In genomic region chr11:65778901-65779668, GRCh38 we compare ENCODE assay signal across 8 cellular contexts. TPM values are rescaled to one million over a fixed set of nuclear protein-coding genes. Genes with fewer than 3 reads are reported as not detected.
A peak's percentile ranks its signal among the peaks of the same experiment; 100 is the strongest.
DNase-seq lines count a peak whose midpoint lies in the region; ATAC-seq, FAIRE-seq and TF ChIP-seq lines count a peak whose summit lies in the region.

No MANE protein-coding gene starts in this region.

- WGBS in sigmoid colon, 2 donors: 92 to 95% methylated on average over 25 of the region's 25 CpGs

- H3F3A ChIP-seq in SU-DHL-6 (ENCODE audit: insufficient read depth): no peaks in the 10 kb centered on the region

- H3K9me3 ChIP-seq in SU-DHL-6 (ENCODE audit: insufficient read depth, low read length): no peaks in the 10 kb centered on the region
- H3K9me3 ChIP-seq in sigmoid colon: no peaks in the 10 kb centered on the region

- H3K9me2 ChIP-seq in SU-DHL-6 (replicated peaks; ENCODE audit: insufficient read depth, low read length): no peaks in the 10 kb centered on the region

- peaks cover 8% of the 10 kb centered on the region; the same call in 1 of the 2 replicates for H3K79me2 ChIP-seq in SU-DHL-6 (ENCODE audit: insufficient read depth, low read length)

- H3K4me2 ChIP-seq in SU-DHL-6 (ENCODE audit: low read depth, low read length, poor library complexity, severe bottlenecking): peak overlapping the region; percentile 71

- TF ChIP-seq CTCF in SU-DHL-6 (IDR thresholded peaks at IDR 0.05; ENCODE audit: insufficient read depth, low read length, poor library complexity, severe bottlenecking): no peak
- no peak for TF ChIP-seq CTCF in fibroblast of mammary gland (conservative IDR thresholded peaks at IDR 0.05; ENCODE audit: control insufficient read depth, insufficient read depth, low read depth, low read length)
- TF ChIP-seq CTCF in sigmoid colon (IDR thresholded peaks at IDR 0.05): no peak

- TF ChIP-seq EP300 in sigmoid colon (IDR thresholded peaks at IDR 0.05): no peak

- TF ChIP-seq POLR2A in GM12892 (IDR thresholded peaks at IDR 0.05; ENCODE audit: low read depth, low read length) (no peak), sigmoid colon (IDR thresholded peaks at IDR 0.05) (no peak)

- H3K36me3 ChIP-seq in SU-DHL-6 (ENCODE audit: low read length) (no peaks in the 10 kb centered on the region), sigmoid colon (peaks cover 0 to 31% (median 14%) of the 10 kb centered on the region in 4 donors)

- H3K27me3 ChIP-seq in SU-DHL-6 (ENCODE audit: low read length) (no peaks in the 10 kb centered on the region), sigmoid colon (no peaks in the 10 kb centered on the region)

- H3K27ac ChIP-seq in SU-DHL-6 (ENCODE audit: low read depth, low read length) (no peak overlapping the region), sigmoid colon (peak overlapping the region in 3 of 4 donors; percentile 73 to 85 (median 81))

- peaks cover 0 to 29% (median 21%) of the 10 kb centered on the region in 4 donors for H3K4me1 ChIP-seq in sigmoid colon

- H2AFZ ChIP-seq in SU-DHL-6 (ENCODE audit: low read depth, low read length, severe bottlenecking): no peak overlapping the region

- H4K20me1 ChIP-seq in SU-DHL-6 (ENCODE audit: low read depth, low read length): no peaks in the 10 kb centered on the region

- no peak for ATAC-seq in GM19467 (IDR thresholded peaks at IDR 0.05; ENCODE audit: unreplicated experiment)

- FAIRE-seq in GM12892 (lab: Jason Lieb, UNC): peak; percentile 66

- H3K4me3 ChIP-seq in SU-DHL-6 (ENCODE audit: insufficient read depth, low read length, poor library complexity, severe bottlenecking) (no peak overlapping the region), fibroblast of mammary gland (ENCODE audit: control insufficient read depth, low read depth, low read length) (peak overlapping the region; percentile 77), sigmoid colon (peak overlapping the region in 3 of 4 donors; percentile 69 to 99 (median 89))

- peak overlapping the region; percentile 80 for H3K9ac ChIP-seq in SU-DHL-6 (ENCODE audit: low read length)

- intact Hi-C loops in sigmoid colon (cut with DNase I): loop anchor here (5.0 kb wide), 1 partner anchor 208 kb away; no protein-coding TSS in a partner anchor

- DNase-seq in GM12892 (ENCODE audit: insufficient read length): no peak
- DNase-seq in fibroblast of mammary gland (ENCODE audit: low read depth): no peak
- DNase-seq in sigmoid colon: peak; percentile 61
- no peak for DNase-seq in NCI-H526 (lab: John Stamatoyannopoulos, UW)
- no peak for DNase-seq in iPS-NIHi11 (ENCODE audit: low spot score)
- no peak for DNase-seq in OCI-M1 (lab: John Stamatoyannopoulos, UW)

RNA-seq across cellular contexts. Expression of gene AP5B1, which starts 1.7 kb away (rescaled TPM):
- polyA plus RNA-seq in GM12892 (2012; ENCODE audit: missing spikeins): 3.5 TPM
- 10 to 100 TPM in 2 of 4 donors, 1 to 10 TPM in 2; 6.6 to 13.3 (median 10.8) TPM for total RNA-seq in sigmoid colon
- 10 to 100 TPM in 1 of 3 donors, 1 to 10 TPM in 2; 6.6 to 14.6 (median 9.0) TPM for polyA plus RNA-seq in sigmoid colon

RNA-seq across cellular contexts. Expression of gene OVOL1, which starts 7.8 kb away (rescaled TPM):
- polyA plus RNA-seq in GM12892 (2012; ENCODE audit: missing spikeins): 0.53 TPM
- not detected for total RNA-seq in sigmoid colon
- polyA plus RNA-seq in sigmoid colon: 10 to 100 TPM; 16.6 to 30.0 (median 22.7) TPM

RNA-seq across cellular contexts. Expression of gene SNX32, which starts 54.7 kb away (rescaled TPM):
- polyA plus RNA-seq in GM12892 (2012; ENCODE audit: missing spikeins): 1.7 TPM
- total RNA-seq in sigmoid colon: 1 to 10 TPM in 1 of 4 donors, under 1 TPM in 3; 0.27 to 1.2 (median 0.63) TPM
- polyA plus RNA-seq in sigmoid colon: 1 to 10 TPM in 1 of 3 donors, under 1 TPM in 1, not detected in 1; 0.69 to 1.5 TPM

RNA-seq across cellular contexts. Expression of gene RNASEH2C, which starts 58.5 kb away (rescaled TPM):
- polyA plus RNA-seq in GM12892 (2012; ENCODE audit: missing spikeins): 49.7 TPM
- total RNA-seq in sigmoid colon: 100 to 1,000 TPM; 120 to 168 (median 146) TPM
- 10 to 100 TPM; 45.6 to 68.1 (median 55.7) TPM for polyA plus RNA-seq in sigmoid colon
